Comparison of ENCODE assay signal across 1 cellular context in the genomic region with DNA sequence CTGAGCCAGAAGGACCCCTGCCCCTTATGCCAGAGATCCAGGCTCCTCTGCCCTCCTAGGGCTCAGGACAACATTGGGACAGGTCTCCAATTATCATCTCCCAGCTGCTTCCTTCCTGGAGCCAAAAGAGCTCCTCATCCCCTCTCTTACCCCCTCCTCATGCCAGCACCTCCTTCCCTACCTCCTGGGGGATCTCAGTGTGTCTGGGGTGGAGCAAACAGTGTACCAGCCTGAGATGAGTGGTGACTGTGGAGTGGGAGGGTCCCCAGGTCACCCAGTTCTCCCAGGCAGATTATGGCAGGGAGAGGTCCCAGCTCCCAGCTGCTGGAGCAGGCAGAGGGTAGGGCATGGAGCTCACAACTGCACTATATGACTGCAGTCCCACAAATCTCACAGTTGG.
TF ChIP-seq lines count a peak whose summit lies in the region.

No MANE protein-coding gene starts in this region.

TF ChIP-seq in H1, 55 proteins besides CTCF, POLR2A, EP300 and RAD21 (continued from another document):
- TF ChIP-seq, protein P1, sequence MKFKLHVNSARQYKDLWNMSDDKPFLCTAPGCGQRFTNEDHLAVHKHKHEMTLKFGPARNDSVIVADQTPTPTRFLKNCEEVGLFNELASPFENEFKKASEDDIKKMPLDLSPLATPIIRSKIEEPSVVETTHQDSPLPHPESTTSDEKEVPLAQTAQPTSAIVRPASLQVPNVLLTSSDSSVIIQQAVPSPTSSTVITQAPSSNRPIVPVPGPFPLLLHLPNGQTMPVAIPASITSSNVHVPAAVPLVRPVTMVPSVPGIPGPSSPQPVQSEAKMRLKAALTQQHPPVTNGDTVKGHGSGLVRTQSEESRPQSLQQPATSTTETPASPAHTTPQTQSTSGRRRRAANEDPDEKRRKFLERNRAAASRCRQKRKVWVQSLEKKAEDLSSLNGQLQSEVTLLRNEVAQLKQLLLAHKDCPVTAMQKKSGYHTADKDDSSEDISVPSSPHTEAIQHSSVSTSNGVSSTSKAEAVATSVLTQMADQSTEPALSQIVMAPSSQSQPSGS (IDR thresholded peaks at IDR 0.05; ENCODE audit: low read length) = no peak
- no peak for TF ChIP-seq SUZ12 (IDR thresholded peaks at IDR 0.05; ENCODE audit: low read length)
- TF ChIP-seq SAP30 (IDR thresholded peaks at IDR 0.05; ENCODE audit: insufficient read depth, insufficient replicate concordance, low read length) = no peak
- no peak for TF ChIP-seq KDM5A (IDR thresholded peaks at IDR 0.05; ENCODE audit: low read length)
- TF ChIP-seq JUND (IDR thresholded peaks at IDR 0.05; ENCODE audit: low read length) = no peak
- TF ChIP-seq, protein P2, sequence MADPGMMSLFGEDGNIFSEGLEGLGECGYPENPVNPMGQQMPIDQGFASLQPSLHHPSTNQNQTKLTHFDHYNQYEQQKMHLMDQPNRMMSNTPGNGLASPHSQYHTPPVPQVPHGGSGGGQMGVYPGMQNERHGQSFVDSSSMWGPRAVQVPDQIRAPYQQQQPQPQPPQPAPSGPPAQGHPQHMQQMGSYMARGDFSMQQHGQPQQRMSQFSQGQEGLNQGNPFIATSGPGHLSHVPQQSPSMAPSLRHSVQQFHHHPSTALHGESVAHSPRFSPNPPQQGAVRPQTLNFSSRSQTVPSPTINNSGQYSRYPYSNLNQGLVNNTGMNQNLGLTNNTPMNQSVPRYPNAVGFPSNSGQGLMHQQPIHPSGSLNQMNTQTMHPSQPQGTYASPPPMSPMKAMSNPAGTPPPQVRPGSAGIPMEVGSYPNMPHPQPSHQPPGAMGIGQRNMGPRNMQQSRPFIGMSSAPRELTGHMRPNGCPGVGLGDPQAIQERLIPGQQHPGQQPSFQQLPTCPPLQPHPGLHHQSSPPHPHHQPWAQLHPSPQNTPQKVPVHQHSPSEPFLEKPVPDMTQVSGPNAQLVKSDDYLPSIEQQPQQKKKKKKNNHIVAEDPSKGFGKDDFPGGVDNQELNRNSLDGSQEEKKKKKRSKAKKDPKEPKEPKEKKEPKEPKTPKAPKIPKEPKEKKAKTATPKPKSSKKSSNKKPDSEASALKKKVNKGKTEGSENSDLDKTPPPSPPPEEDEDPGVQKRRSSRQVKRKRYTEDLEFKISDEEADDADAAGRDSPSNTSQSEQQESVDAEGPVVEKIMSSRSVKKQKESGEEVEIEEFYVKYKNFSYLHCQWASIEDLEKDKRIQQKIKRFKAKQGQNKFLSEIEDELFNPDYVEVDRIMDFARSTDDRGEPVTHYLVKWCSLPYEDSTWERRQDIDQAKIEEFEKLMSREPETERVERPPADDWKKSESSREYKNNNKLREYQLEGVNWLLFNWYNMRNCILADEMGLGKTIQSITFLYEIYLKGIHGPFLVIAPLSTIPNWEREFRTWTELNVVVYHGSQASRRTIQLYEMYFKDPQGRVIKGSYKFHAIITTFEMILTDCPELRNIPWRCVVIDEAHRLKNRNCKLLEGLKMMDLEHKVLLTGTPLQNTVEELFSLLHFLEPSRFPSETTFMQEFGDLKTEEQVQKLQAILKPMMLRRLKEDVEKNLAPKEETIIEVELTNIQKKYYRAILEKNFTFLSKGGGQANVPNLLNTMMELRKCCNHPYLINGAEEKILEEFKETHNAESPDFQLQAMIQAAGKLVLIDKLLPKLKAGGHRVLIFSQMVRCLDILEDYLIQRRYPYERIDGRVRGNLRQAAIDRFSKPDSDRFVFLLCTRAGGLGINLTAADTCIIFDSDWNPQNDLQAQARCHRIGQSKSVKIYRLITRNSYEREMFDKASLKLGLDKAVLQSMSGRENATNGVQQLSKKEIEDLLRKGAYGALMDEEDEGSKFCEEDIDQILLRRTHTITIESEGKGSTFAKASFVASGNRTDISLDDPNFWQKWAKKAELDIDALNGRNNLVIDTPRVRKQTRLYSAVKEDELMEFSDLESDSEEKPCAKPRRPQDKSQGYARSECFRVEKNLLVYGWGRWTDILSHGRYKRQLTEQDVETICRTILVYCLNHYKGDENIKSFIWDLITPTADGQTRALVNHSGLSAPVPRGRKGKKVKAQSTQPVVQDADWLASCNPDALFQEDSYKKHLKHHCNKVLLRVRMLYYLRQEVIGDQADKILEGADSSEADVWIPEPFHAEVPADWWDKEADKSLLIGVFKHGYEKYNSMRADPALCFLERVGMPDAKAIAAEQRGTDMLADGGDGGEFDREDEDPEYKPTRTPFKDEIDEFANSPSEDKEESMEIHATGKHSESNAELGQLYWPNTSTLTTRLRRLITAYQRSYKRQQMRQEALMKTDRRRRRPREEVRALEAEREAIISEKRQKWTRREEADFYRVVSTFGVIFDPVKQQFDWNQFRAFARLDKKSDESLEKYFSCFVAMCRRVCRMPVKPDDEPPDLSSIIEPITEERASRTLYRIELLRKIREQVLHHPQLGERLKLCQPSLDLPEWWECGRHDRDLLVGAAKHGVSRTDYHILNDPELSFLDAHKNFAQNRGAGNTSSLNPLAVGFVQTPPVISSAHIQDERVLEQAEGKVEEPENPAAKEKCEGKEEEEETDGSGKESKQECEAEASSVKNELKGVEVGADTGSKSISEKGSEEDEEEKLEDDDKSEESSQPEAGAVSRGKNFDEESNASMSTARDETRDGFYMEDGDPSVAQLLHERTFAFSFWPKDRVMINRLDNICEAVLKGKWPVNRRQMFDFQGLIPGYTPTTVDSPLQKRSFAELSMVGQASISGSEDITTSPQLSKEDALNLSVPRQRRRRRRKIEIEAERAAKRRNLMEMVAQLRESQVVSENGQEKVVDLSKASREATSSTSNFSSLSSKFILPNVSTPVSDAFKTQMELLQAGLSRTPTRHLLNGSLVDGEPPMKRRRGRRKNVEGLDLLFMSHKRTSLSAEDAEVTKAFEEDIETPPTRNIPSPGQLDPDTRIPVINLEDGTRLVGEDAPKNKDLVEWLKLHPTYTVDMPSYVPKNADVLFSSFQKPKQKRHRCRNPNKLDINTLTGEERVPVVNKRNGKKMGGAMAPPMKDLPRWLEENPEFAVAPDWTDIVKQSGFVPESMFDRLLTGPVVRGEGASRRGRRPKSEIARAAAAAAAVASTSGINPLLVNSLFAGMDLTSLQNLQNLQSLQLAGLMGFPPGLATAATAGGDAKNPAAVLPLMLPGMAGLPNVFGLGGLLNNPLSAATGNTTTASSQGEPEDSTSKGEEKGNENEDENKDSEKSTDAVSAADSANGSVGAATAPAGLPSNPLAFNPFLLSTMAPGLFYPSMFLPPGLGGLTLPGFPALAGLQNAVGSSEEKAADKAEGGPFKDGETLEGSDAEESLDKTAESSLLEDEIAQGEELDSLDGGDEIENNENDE (IDR thresholded peaks at IDR 0.05; ENCODE audit: insufficient replicate concordance, low read length) = no peak
- TF ChIP-seq, protein P3, sequence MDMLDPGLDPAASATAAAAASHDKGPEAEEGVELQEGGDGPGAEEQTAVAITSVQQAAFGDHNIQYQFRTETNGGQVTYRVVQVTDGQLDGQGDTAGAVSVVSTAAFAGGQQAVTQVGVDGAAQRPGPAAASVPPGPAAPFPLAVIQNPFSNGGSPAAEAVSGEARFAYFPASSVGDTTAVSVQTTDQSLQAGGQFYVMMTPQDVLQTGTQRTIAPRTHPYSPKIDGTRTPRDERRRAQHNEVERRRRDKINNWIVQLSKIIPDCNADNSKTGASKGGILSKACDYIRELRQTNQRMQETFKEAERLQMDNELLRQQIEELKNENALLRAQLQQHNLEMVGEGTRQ (IDR thresholded peaks at IDR 0.05; ENCODE audit: low read length) = no peak
- no peak for TF ChIP-seq SIX5 (IDR thresholded peaks at IDR 0.05; ENCODE audit: low read depth, low read length)
- no peak for TF ChIP-seq FOSL1 (IDR thresholded peaks at IDR 0.05; ENCODE audit: insufficient read depth, low read depth, low read length)
- no peak for TF ChIP-seq TAF7 (optimal IDR thresholded peaks at IDR 0.05; ENCODE audit: borderline replicate concordance, low read depth, low read length)
- no peak for TF ChIP-seq BRCA1 (IDR thresholded peaks at IDR 0.05; ENCODE audit: low read depth, low read length)
- TF ChIP-seq CBX8 (IDR thresholded peaks at IDR 0.05; ENCODE audit: borderline replicate concordance, low read depth, low read length) = no peak
- TF ChIP-seq BACH1 (IDR thresholded peaks at IDR 0.05; ENCODE audit: low read length) = no peak
- TF ChIP-seq SP2 (IDR thresholded peaks at IDR 0.05; ENCODE audit: low read length) = no peak
- no peak for TF ChIP-seq RBBP5 (IDR thresholded peaks at IDR 0.05; ENCODE audit: borderline replicate concordance, low read depth, low read length)
- TF ChIP-seq KDM1A (IDR thresholded peaks at IDR 0.05; ENCODE audit: borderline replicate concordance, low read length) = no peak
- no peak for TF ChIP-seq TCF12 (IDR thresholded peaks at IDR 0.05; ENCODE audit: low read depth, low read length)
- TF ChIP-seq CHD1 (IDR thresholded peaks at IDR 0.05; ENCODE audit: low read depth, low read length) = no peak
